8 cellular contexts compared by ENCODE assay signal in the genomic region with DNA sequence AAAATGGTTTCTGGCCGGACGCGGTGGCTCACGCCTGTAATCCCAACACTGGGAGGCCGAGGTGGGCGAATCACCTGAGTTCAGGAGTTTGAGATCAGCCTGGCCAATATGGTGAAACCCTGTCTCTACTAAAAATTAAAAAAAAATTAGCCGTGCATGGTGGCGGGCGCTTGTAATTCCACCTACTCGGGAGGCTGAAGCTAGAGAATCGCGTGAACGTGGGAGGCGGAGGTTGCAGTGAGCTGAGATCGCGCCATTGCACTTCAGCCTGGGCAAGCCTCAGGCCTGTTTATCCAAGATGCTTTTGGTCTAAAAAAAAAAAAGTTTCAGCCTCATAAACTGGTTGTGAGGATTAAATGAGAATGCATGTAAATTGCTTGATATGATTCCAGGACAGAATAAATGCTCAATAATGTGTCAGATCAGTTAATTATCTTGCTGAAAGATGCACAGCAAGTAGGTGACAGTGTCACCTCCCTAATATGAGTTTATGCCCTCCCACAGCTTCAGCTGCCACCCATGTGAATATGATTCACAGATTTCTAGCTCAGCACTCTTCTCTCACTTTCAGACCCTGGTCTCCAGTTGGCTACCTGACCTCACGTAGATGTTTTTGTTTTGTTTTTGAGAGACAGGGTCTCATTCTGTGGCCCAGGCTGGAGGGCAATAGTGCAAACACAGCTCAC. TPM values are rescaled to one million over a fixed set of nuclear protein-coding genes. Genes with fewer than 3 reads are reported as not detected.
A peak's percentile ranks its signal among the peaks of the same experiment; 100 is the strongest.
DNase-seq lines count a peak whose midpoint lies in the region; ATAC-seq, FAIRE-seq and TF ChIP-seq lines count a peak whose summit lies in the region.

No MANE protein-coding gene starts in this region.

- no peaks in the 10 kb centered on the region for H3K36me3 ChIP-seq in CD4-positive, CD25-positive, alpha-beta regulatory T cell (ENCODE audit: control insufficient read depth, insufficient read depth, low read length)
- H3K36me3 ChIP-seq in Karpas-422 (ENCODE audit: insufficient read depth, low read length) (peaks cover 13% of the 10 kb centered on the region; the same call in 1 of the 2 replicates), K562 (ENCODE audit: control insufficient read depth, insufficient read depth, low read length) (peaks cover 30% of the 10 kb centered on the region)
- peaks cover 0 to 3% (median 0%) of the 10 kb centered on the region in 3 experiments for H3K36me3 ChIP-seq in naive thymus-derived CD4-positive, alpha-beta T cell (ENCODE audit: control insufficient read depth in 2 of 3, insufficient read depth in 3 of 3, low read length in 3 of 3)

- peaks cover 14 to 41% (median 29%) of the 10 kb centered on the region in 4 donors for H3K4me1 Mint-ChIP-seq in CD4-positive, CD25-positive, alpha-beta regulatory T cell
- H3K4me1 Mint-ChIP-seq in naive thymus-derived CD4-positive, alpha-beta T cell: peaks cover 23 to 48% (median 42%) of the 10 kb centered on the region in 7 donors

- intact Hi-C loops in K562 (cut with micrococcal nuclease): loop anchor here (5.0 kb wide), 1 partner anchor 277 kb away; the partner anchor contains the start of gene GAB2
- intact Hi-C loops in naive thymus-derived CD4-positive, alpha-beta T cell (cut with micrococcal nuclease): no loop called here

- DNase-seq in CD4-positive, CD25-positive, alpha-beta regulatory T cell: peak in 1 of 3 donors; percentile 9
- no peak for DNase-seq in Karpas-422
- DNase-seq in K562 (ENCODE audit: extremely low read depth in 1 of 4, low spot score in 3 of 4): peak; percentile 22 to 44 (median 34)
- no peak for DNase-seq in naive thymus-derived CD4-positive, alpha-beta T cell
- DNase-seq in NCI-H1694 treated with DMSO at 0.1 percent for 48 hours (lab: John Stamatoyannopoulos, UW): no peak
- DNase-seq in NCI-H524 (lab: John Stamatoyannopoulos, UW): no peak

- H2AFZ ChIP-seq in Karpas-422 (ENCODE audit: low read length) (no peak overlapping the region), K562 (ENCODE audit: low read depth, low read length) (peak overlapping the region; percentile 69)

- H4K20me1 ChIP-seq in Karpas-422 (ENCODE audit: insufficient read depth, low read depth, low read length) (no peaks in the 10 kb centered on the region), K562 (replicated peaks; ENCODE audit: control insufficient read depth, insufficient read depth, low read length) (no peaks in the 10 kb centered on the region)

- no peak for TF ChIP-seq CTCF in K562 (IDR thresholded peaks at IDR 0.05 in 2 of 3, conservative IDR thresholded peaks at IDR 0.05 in 1 of 3; ENCODE audit: insufficient read depth in 2 of 3, low read depth in 1 of 3, low read length in 3 of 3)

- TF ChIP-seq POLR2A in K562 (conservative IDR thresholded peaks at IDR 0.05): no peak

- peaks cover 43% of the 10 kb centered on the region for H3K79me2 ChIP-seq in Karpas-422 (ENCODE audit: low read length)
- H3K79me2 ChIP-seq in K562 (ENCODE audit: control insufficient read depth, insufficient read depth, low read length): peaks cover 52% of the 10 kb centered on the region

- H3K4me1 ChIP-seq in CD4-positive, CD25-positive, alpha-beta regulatory T cell (ENCODE audit: control insufficient read depth, insufficient read depth, low read length, poor library complexity, severe bottlenecking): peaks cover 17% of the 10 kb centered on the region
- H3K4me1 ChIP-seq in Karpas-422 (ENCODE audit: low read length) (peaks cover 24% of the 10 kb centered on the region), K562 (replicated peaks in 1 of 2; ENCODE audit: control insufficient read depth in 2 of 2, insufficient read depth in 2 of 2, low read length in 2 of 2) (peaks cover 15 to 17% of the 10 kb centered on the region in 2 experiments; a peak in 4 of 5 replicates)
- peaks cover 8 to 13% of the 10 kb centered on the region in 2 donors for H3K4me1 ChIP-seq in naive thymus-derived CD4-positive, alpha-beta T cell (ENCODE audit: control insufficient read depth in 2 of 2, insufficient read depth in 2 of 2, low read length in 2 of 2)

- no peak for FAIRE-seq in K562 (lab: Jason Lieb, UNC)

- TF ChIP-seq EP300 in K562 (IDR thresholded peaks at IDR 0.05; ENCODE audit: low read length): no peak

- H3K9me3 ChIP-seq in CD4-positive, CD25-positive, alpha-beta regulatory T cell (ENCODE audit: control insufficient read depth in 2 of 2, low read length in 2 of 2): no peaks in the 10 kb centered on the region
- H3K9me3 ChIP-seq in Karpas-422 (ENCODE audit: low read length): no peaks in the 10 kb centered on the region
- peaks cover 2% of the 10 kb centered on the region; the same call in 1 of the 2 replicates for H3K9me3 ChIP-seq in K562 (replicated peaks; ENCODE audit: control insufficient read depth, insufficient read depth, low read depth, low read length)
- no peaks in the 10 kb centered on the region for H3K9me3 ChIP-seq in naive thymus-derived CD4-positive, alpha-beta T cell (ENCODE audit: control insufficient read depth in 2 of 3, low read length in 3 of 3)

- ATAC-seq in CD4-positive, CD25-positive, alpha-beta regulatory T cell (ENCODE audit: low read depth in 2 of 2): no peak
- ATAC-seq in K562: peak; percentile 18
- no peak for ATAC-seq in naive thymus-derived CD4-positive, alpha-beta T cell
- ATAC-seq in GM21447 (IDR thresholded peaks at IDR 0.05; ENCODE audit: unreplicated experiment): no peak
- ATAC-seq in GM18502 (IDR thresholded peaks at IDR 0.05; ENCODE audit: poor library complexity, unreplicated experiment): no peak

- H3K9me1 ChIP-seq in K562 (ENCODE audit: control insufficient read depth, insufficient read depth, low read length): no peaks in the 10 kb centered on the region

- POLR2A ChIA-PET in K562 (lab: Yijun Ruan, JAX): interaction anchor here (0.8 to 2.5 kb wide), 8 partner anchors 9 to 432 kb away, joined by 3 to 12 read pairs (median 3); partner anchors contain the start of genes INTS4 and NDUFC2
- POLR2A ChIA-PET in naive thymus-derived CD4-positive, alpha-beta T cell (lab: Charles Lee): interaction anchor here (1.5 kb wide), 1 partner anchor 146 kb away, joined by 3 read pairs; the partner anchor contains the start of gene INTS4

- in situ Hi-C loops in K562 (cut with MboI): no loop called here

- no peaks in the 10 kb centered on the region for H3K9me2 ChIP-seq in Karpas-422 (replicated peaks; ENCODE audit: insufficient read depth, low read length)

- H3K27ac ChIP-seq in CD4-positive, CD25-positive, alpha-beta regulatory T cell (ENCODE audit: insufficient read depth, low read length, poor library complexity, severe bottlenecking): peak overlapping the region; percentile 80
- H3K27ac ChIP-seq in Karpas-422 (ENCODE audit: low read length) (no peak overlapping the region), K562 (ENCODE audit: extremely low read depth, low read depth, low read length) (peak overlapping the region; percentile 91)
- H3K27ac ChIP-seq in naive thymus-derived CD4-positive, alpha-beta T cell (ENCODE audit: low read depth, low read length): no peak overlapping the region

- peak overlapping the region; percentile 74 to 91 (median 84) for H3K4me3 Mint-ChIP-seq in CD4-positive, CD25-positive, alpha-beta regulatory T cell
- peak overlapping the region; percentile 54 to 98 (median 87) for H3K4me3 Mint-ChIP-seq in naive thymus-derived CD4-positive, alpha-beta T cell

- CTCF ChIA-PET in K562 (lab: Yijun Ruan, JAX; ENCODE audit: low intra/inter-chr PET ratio): no interaction called here
- CTCF ChIA-PET in naive thymus-derived CD4-positive, alpha-beta T cell (lab: Charles Lee): interaction anchor here (1.3 kb wide), 1 partner anchor 10 kb away, joined by 4 read pairs; no protein-coding TSS in a partner anchor

- H3K9me3 Mint-ChIP-seq in CD4-positive, CD25-positive, alpha-beta regulatory T cell: peaks cover 0 to 1% (median 0%) of the 10 kb centered on the region in 7 donors
- H3K9me3 Mint-ChIP-seq in naive thymus-derived CD4-positive, alpha-beta T cell: peaks cover 0 to 2% (median 0%) of the 10 kb centered on the region in 11 donors

- no peaks in the 10 kb centered on the region for H3K27me3 Mint-ChIP-seq in CD4-positive, CD25-positive, alpha-beta regulatory T cell
- no peaks in the 10 kb centered on the region for H3K27me3 Mint-ChIP-seq in naive thymus-derived CD4-positive, alpha-beta T cell

- 9% methylated on average over 17 of the region's 17 CpGs for WGBS in K562 (ENCODE audit: insufficient coverage, low coverage, missing lambda C conversion rate)

- H3K9ac ChIP-seq in Karpas-422 (ENCODE audit: low read length) (peak overlapping the region; percentile 95; the same call in 1 of the 2 replicates), K562 (ENCODE audit: insufficient read depth in 1 of 2, low read depth in 2 of 2, low read length in 2 of 2) (peak overlapping the region; percentile 86 to 94)

- H3K4me2 ChIP-seq in Karpas-422 (ENCODE audit: low read depth, low read length, poor library complexity, severe bottlenecking) (peak overlapping the region; percentile 95), K562 (ENCODE audit: insufficient read depth, low read length) (peak overlapping the region; percentile 98)

- BruUV-seq in K562 (replicated peaks; lab: Mats Ljungman, UMichigan): no TSS peak

- no peak for TF ChIP-seq RAD21 in K562 (CRISPR knock-in tag; conservative IDR thresholded peaks at IDR 0.05 in 1 of 2, IDR thresholded peaks at IDR 0.05 in 1 of 2)

- H3K36me3 Mint-ChIP-seq in CD4-positive, CD25-positive, alpha-beta regulatory T cell: peaks cover 18% of the 10 kb centered on the region
- H3K36me3 Mint-ChIP-seq in naive thymus-derived CD4-positive, alpha-beta T cell: peaks cover 3 to 42% (median 18%) of the 10 kb centered on the region in 5 donors

- no peaks in the 10 kb centered on the region for H3K27me3 ChIP-seq in CD4-positive, CD25-positive, alpha-beta regulatory T cell (ENCODE audit: control insufficient read depth, insufficient read depth, low read length)
- H3K27me3 ChIP-seq in Karpas-422 (ENCODE audit: low read length) (no peaks in the 10 kb centered on the region), K562 (ENCODE audit: control insufficient read depth in 2 of 2, insufficient read depth in 2 of 2, low read length in 2 of 2) (no peaks in the 10 kb centered on the region)
- no peaks in the 10 kb centered on the region for H3K27me3 ChIP-seq in naive thymus-derived CD4-positive, alpha-beta T cell (ENCODE audit: control insufficient read depth in 2 of 2, insufficient read depth in 2 of 2, low read length in 2 of 2)

- H3K4me3 ChIP-seq in CD4-positive, CD25-positive, alpha-beta regulatory T cell (ENCODE audit: low read depth, low read length): peak overlapping the region; percentile 96
- peak overlapping the region; percentile 90; the same call in 1 of the 2 replicates for H3K4me3 ChIP-seq in Karpas-422 (ENCODE audit: low read length)
- peak overlapping the region; percentile 59 for H3K4me3 ChIP-seq in K562
- no peak overlapping the region for H3K4me3 ChIP-seq in naive thymus-derived CD4-positive, alpha-beta T cell (ENCODE audit: low read length)

- peak overlapping the region in 2 of 3 donors; percentile 61 to 96 for H3K27ac Mint-ChIP-seq in CD4-positive, CD25-positive, alpha-beta regulatory T cell
- peak overlapping the region in 8 of 9 donors; percentile 1 to 87 (median 56) for H3K27ac Mint-ChIP-seq in naive thymus-derived CD4-positive, alpha-beta T cell

RNA-seq across cellular contexts. Expression of gene ALG8, which starts 1.1 kb away (rescaled TPM):
- 20.6 TPM for total RNA-seq in CD4-positive, CD25-positive, alpha-beta regulatory T cell
- polyA plus RNA-seq in CD4-positive, CD25-positive, alpha-beta regulatory T cell: 10 to 100 TPM; 52.7 to 56.3 (median 54.5) TPM
- 51.2 and 71.0 TPM in 2 replicates for total RNA-seq in Karpas-422 (2014; rRNA removed; shearing (Covaris generic); ENCODE audit: low replicate concordance)
- 165 and 287 TPM in 2 replicates for total RNA-seq in K562 (2011; cell fraction: chromatin; rRNA removed; ENCODE audit: low replicate concordance)
- total RNA-seq in K562 (2011; cell fraction: nucleolus; rRNA removed): 180 and 196 TPM in 2 replicates
- 233 and 248 TPM in 2 replicates for total RNA-seq in K562 (2011; cell fraction: nucleoplasm; rRNA removed)
- total RNA-seq in K562 (2014; rRNA removed) (59.3 and 59.6 TPM in 2 replicates), K562 (2014; rRNA removed; fragmentation: Illumina TruSeq; extraction: Trizol) (112 and 120 TPM in 2 replicates), K562 (2015; rRNA removed; fragmentation: Illumina TruSeq; extraction: Trizol) (92.9 and 97.8 TPM in 2 replicates), K562 (2021) (76.8 and 83.7 TPM in 2 replicates)
- polyA plus RNA-seq in K562 (2011; rRNA removed) (119 and 159 TPM in 2 replicates), K562 (2014; fragmentation: Illumina TruSeq; extraction: Trizol) (105 and 106 TPM in 2 replicates), K562 (2014; fragmentation: Nextera tagmentation; extraction: Ambion mirVana) (100 to 1,000 TPM; 176 to 189 TPM), K562 (2014; rRNA removed) (68.8 and 91.8 TPM in 2 replicates)
- 61.4 and 110 TPM in 2 replicates for polyA plus RNA-seq in K562 (2011; cell fraction: cytosol; rRNA removed)
- 70.2 and 80.7 TPM in 2 replicates for polyA plus RNA-seq in K562 (2011; cell fraction: nucleus; rRNA removed)
- 63.2 and 74.2 TPM in 2 replicates for polyA plus RNA-seq in K562 (2012)
- polyA minus RNA-seq in K562 (2011; rRNA and poly(A)+ RNA removed): 157 and 185 TPM in 2 replicates
- 34.0 and 66.0 TPM in 2 replicates for polyA minus RNA-seq in K562 (2011; cell fraction: cytosol; rRNA and poly(A)+ RNA removed)
- polyA minus RNA-seq in K562 (2011; cell fraction: nucleus; rRNA and poly(A)+ RNA removed): 44.8 and 66.9 TPM in 2 replicates
- total RNA-seq in naive thymus-derived CD4-positive, alpha-beta T cell: 10 to 100 TPM; 27.2 to 53.8 (median 30.8) TPM
- polyA plus RNA-seq in naive thymus-derived CD4-positive, alpha-beta T cell: 10 to 100 TPM; 55.7 to 58.4 TPM

RNA-seq across cellular contexts. Expression of gene KCTD21, which starts 47.9 kb away (rescaled TPM):
- 3.8 TPM for total RNA-seq in CD4-positive, CD25-positive, alpha-beta regulatory T cell
- polyA plus RNA-seq in CD4-positive, CD25-positive, alpha-beta regulatory T cell: 1 to 10 TPM; 1.4 to 3.3 (median 2.4) TPM
- total RNA-seq in Karpas-422 (2014; rRNA removed; shearing (Covaris generic); ENCODE audit: low replicate concordance): 1.2 and 1.8 TPM in 2 replicates
- total RNA-seq in K562 (2011; cell fraction: chromatin; rRNA removed; ENCODE audit: low replicate concordance): 3.6 and 6.5 TPM in 2 replicates
- total RNA-seq in K562 (2011; cell fraction: nucleolus; rRNA removed): 3.0 and 4.7 TPM in 2 replicates
- total RNA-seq in K562 (2011; cell fraction: nucleoplasm; rRNA removed): 4.0 and 7.8 TPM in 2 replicates
- 1.5 and 2.1 TPM in 2 replicates for total RNA-seq in K562 (2014; rRNA removed)
- total RNA-seq in K562 (2014; rRNA removed; fragmentation: Illumina TruSeq; extraction: Trizol): 1.7 and 1.9 TPM in 2 replicates
- total RNA-seq in K562 (2015; rRNA removed; fragmentation: Illumina TruSeq; extraction: Trizol): 2.0 and 2.4 TPM in 2 replicates
- 2.2 and 2.4 TPM in 2 replicates for total RNA-seq in K562 (2021)
- polyA plus RNA-seq in K562 (2011; rRNA removed): 4.2 and 5.4 TPM in 2 replicates
- 5.2 and 5.6 TPM in 2 replicates for polyA plus RNA-seq in K562 (2011; cell fraction: cytosol; rRNA removed)
- polyA plus RNA-seq in K562 (2011; cell fraction: nucleus; rRNA removed): 1.3 and 2.4 TPM in 2 replicates
- 4.1 and 5.4 TPM in 2 replicates for polyA plus RNA-seq in K562 (2012)
- polyA plus RNA-seq in K562 (2014; fragmentation: Illumina TruSeq; extraction: Trizol): 3.3 and 4.3 TPM in 2 replicates
- under 1 TPM; 0.34 to 0.80 TPM for polyA plus RNA-seq in K562 (2014; fragmentation: Nextera tagmentation; extraction: Ambion mirVana)
- 1.7 and 1.8 TPM in 2 replicates for polyA plus RNA-seq in K562 (2014; rRNA removed)
- 4.0 and 5.1 TPM in 2 replicates for polyA minus RNA-seq in K562 (2011; rRNA and poly(A)+ RNA removed)
- 2.1 and 3.5 TPM in 2 replicates for polyA minus RNA-seq in K562 (2011; cell fraction: cytosol; rRNA and poly(A)+ RNA removed)
- polyA minus RNA-seq in K562 (2011; cell fraction: nucleus; rRNA and poly(A)+ RNA removed): 1.5 and 2.0 TPM in 2 replicates
- total RNA-seq in naive thymus-derived CD4-positive, alpha-beta T cell: 10 to 100 TPM in 1 of 5 experiments, 1 to 10 TPM in 4; 3.5 to 12.2 (median 6.5) TPM
- polyA plus RNA-seq in naive thymus-derived CD4-positive, alpha-beta T cell: 1 to 10 TPM; 1.2 to 3.3 TPM

RNA-seq across cellular contexts. Expression of gene USP35, which starts 48.2 kb away (rescaled TPM):
- total RNA-seq in CD4-positive, CD25-positive, alpha-beta regulatory T cell: 15.0 TPM
- under 1 TPM; 0.11 to 0.84 (median 0.42) TPM for polyA plus RNA-seq in CD4-positive, CD25-positive, alpha-beta regulatory T cell
- total RNA-seq in Karpas-422 (2014; rRNA removed; shearing (Covaris generic); ENCODE audit: low replicate concordance): 1.7 and 2.5 TPM in 2 replicates
- total RNA-seq in K562 (2011; cell fraction: chromatin; rRNA removed; ENCODE audit: low replicate concordance): 11.2 and 24.7 TPM in 2 replicates
- total RNA-seq in K562 (2011; cell fraction: nucleolus; rRNA removed): 14.8 and 15.9 TPM in 2 replicates
- 11.8 and 13.5 TPM in 2 replicates for total RNA-seq in K562 (2011; cell fraction: nucleoplasm; rRNA removed)
- total RNA-seq in K562 (2014; rRNA removed) (3.3 and 4.8 TPM in 2 replicates), K562 (2014; rRNA removed; fragmentation: Illumina TruSeq; extraction: Trizol) (1.6 and 2.1 TPM in 2 replicates), K562 (2015; rRNA removed; fragmentation: Illumina TruSeq; extraction: Trizol) (2.4 and 3.3 TPM in 2 replicates), K562 (2021) (3.8 and 4.1 TPM in 2 replicates)
- polyA plus RNA-seq in K562 (2011; rRNA removed) (3.9 and 4.4 TPM in 2 replicates), K562 (2014; fragmentation: Illumina TruSeq; extraction: Trizol) (3.0 and 3.6 TPM in 2 replicates), K562 (2014; fragmentation: Nextera tagmentation; extraction: Ambion mirVana) (under 1 TPM; 0.01 to 0.07 TPM), K562 (2014; rRNA removed) (3.6 and 4.0 TPM in 2 replicates)
- polyA plus RNA-seq in K562 (2011; cell fraction: cytosol; rRNA removed): 3.2 and 3.9 TPM in 2 replicates
- 23.4 and 38.4 TPM in 2 replicates for polyA plus RNA-seq in K562 (2011; cell fraction: nucleus; rRNA removed)
- 3.9 and 6.0 TPM in 2 replicates for polyA plus RNA-seq in K562 (2012)
- polyA minus RNA-seq in K562 (2011; rRNA and poly(A)+ RNA removed): 1.7 and 1.8 TPM in 2 replicates
- polyA minus RNA-seq in K562 (2011; cell fraction: cytosol; rRNA and poly(A)+ RNA removed): 1.1 and 3.0 TPM in 2 replicates
- polyA minus RNA-seq in K562 (2011; cell fraction: nucleus; rRNA and poly(A)+ RNA removed): 6.1 and 7.2 TPM in 2 replicates
- total RNA-seq in naive thymus-derived CD4-positive, alpha-beta T cell: 10 to 100 TPM; 11.3 to 19.2 (median 15.2) TPM
- polyA plus RNA-seq in naive thymus-derived CD4-positive, alpha-beta T cell: 1 to 10 TPM; 1.2 to 1.7 TPM

Comparison
In these comparisons a context has a peak if more than half of its experiments do, and no peak if none do; other contexts are left out.
1. DNase-seq: peak in K562 (4 of 4); none in Karpas-422 (single experiment), naive thymus-derived CD4-positive, alpha-beta T cell (0 of 9), NCI-H1694 treated with DMSO at 0.1 percent for 48 hours (single experiment) and NCI-H524 (0 of 2).
2. H3K27ac ChIP-seq: peak in CD4-positive, CD25-positive, alpha-beta regulatory T cell (single experiment) and K562 (single experiment); none in Karpas-422 (single experiment) and naive thymus-derived CD4-positive, alpha-beta T cell (single experiment).